Comparison of ENCODE assay signal across 10 cellular contexts in the genomic region with DNA sequence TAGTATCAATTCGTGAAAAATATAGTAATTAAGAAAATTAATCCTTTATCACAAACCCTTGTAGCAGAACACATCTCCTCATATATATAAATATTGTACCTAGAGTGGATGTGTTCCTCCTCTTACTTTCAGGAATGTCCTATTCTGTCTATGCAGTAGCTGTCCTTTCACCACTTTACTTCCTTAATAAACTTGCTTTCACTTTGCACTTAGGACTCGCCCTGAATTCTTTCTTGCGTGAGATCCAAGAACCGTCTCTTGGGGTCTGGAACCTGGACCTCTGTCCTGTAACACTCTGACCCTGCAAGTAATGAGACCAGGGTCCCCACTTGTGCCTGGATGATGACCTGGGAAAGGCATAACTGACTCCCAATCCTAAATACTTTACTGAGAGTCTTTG.
DNase-seq lines count a peak whose midpoint lies in the region; ATAC-seq and TF ChIP-seq lines count a peak whose summit lies in the region.
"Had no signal": no experiment of that assay in that cellular context is flagged by ENCODE, and none has a peak within 500 bp of the region (broad histone marks: within the 10 kb centered on the region; RNA-seq: fewer than 3 reads in every experiment).

No MANE protein-coding gene starts in this region.

- CTCF ChIA-PET in activated naive CD4-positive, alpha-beta T cell treated with anti-CD3 and anti-CD28 coated beads for 36 hours (lab: Charles Lee): no interaction called here

- ATAC-seq in HG03469 (IDR thresholded peaks at IDR 0.05; ENCODE audit: unreplicated experiment) (no peak), HG03460 (IDR thresholded peaks at IDR 0.05; ENCODE audit: unreplicated experiment) (no peak)
- ATAC-seq: activated naive CD4-positive, alpha-beta T cell treated with anti-CD3 and anti-CD28 coated beads, Interleukin-2, amount 50 U/mL, for 72 hours had no signal

- no peak overlapping the region for H3K27ac Mint-ChIP-seq in activated naive CD4-positive, alpha-beta T cell treated with anti-CD3 and anti-CD28 coated beads, Interleukin-2, amount 50 U/mL, for 24 hours
- no peak overlapping the region for H3K27ac Mint-ChIP-seq in activated naive CD4-positive, alpha-beta T cell treated with anti-CD3 and anti-CD28 coated beads for 36 hours
- H3K27ac Mint-ChIP-seq: activated naive CD4-positive, alpha-beta T cell treated with anti-CD3 and anti-CD28 coated beads, Interleukin-2, amount 50 U/mL, for 72 hours had no signal

- H3K4me1 Mint-ChIP-seq in activated naive CD4-positive, alpha-beta T cell treated with anti-CD3 and anti-CD28 coated beads, Interleukin-2, amount 50 U/mL, for 24 hours: peaks cover 51% of the 10 kb centered on the region
- peaks cover 50% of the 10 kb centered on the region for H3K4me1 Mint-ChIP-seq in activated naive CD4-positive, alpha-beta T cell treated with anti-CD3 and anti-CD28 coated beads for 36 hours (ENCODE audit: low read depth)

- H3K27me3 ChIP-seq in mucosa of rectum (ENCODE audit: control insufficient read depth in 2 of 2, insufficient read depth in 2 of 2, low read length in 2 of 2) (no peaks in the 10 kb centered on the region), transverse colon (no peaks in the 10 kb centered on the region)

- H3K27ac ChIP-seq in mucosa of rectum (ENCODE audit: low read depth in 2 of 2, low read length in 2 of 2) (peak overlapping the region in 1 of 2 donors; percentile 39), transverse colon (peak overlapping the region; percentile 20 to 73 (median 61))

- intact Hi-C loops in activated naive CD4-positive, alpha-beta T cell treated with anti-CD3 and anti-CD28 coated beads for 36 hours (cut with micrococcal nuclease): no loop called here
- intact Hi-C loops in transverse colon (cut with DNase I; ENCODE audit: low total_unique reads): no loop called here

- TF ChIP-seq CTCF in epithelial cell of proximal tubule (conservative IDR thresholded peaks at IDR 0.05; ENCODE audit: low read depth, low read length) (no peak), transverse colon (IDR thresholded peaks at IDR 0.05) (no peak)

- peaks cover 5% of the 10 kb centered on the region for H3K36me3 Mint-ChIP-seq in activated naive CD4-positive, alpha-beta T cell treated with anti-CD3 and anti-CD28 coated beads, Interleukin-2, amount 50 U/mL, for 24 hours
- no peaks in the 10 kb centered on the region for H3K36me3 Mint-ChIP-seq in activated naive CD4-positive, alpha-beta T cell treated with anti-CD3 and anti-CD28 coated beads for 36 hours (ENCODE audit: low read depth)

- H3K4me1 ChIP-seq in mucosa of rectum (ENCODE audit: control insufficient read depth in 2 of 2, insufficient read depth in 2 of 2, low read length in 2 of 2): peaks cover 2 to 3% of the 10 kb centered on the region in 2 donors
- peaks cover 0 to 55% (median 29%) of the 10 kb centered on the region in 4 donors for H3K4me1 ChIP-seq in transverse colon

- TF ChIP-seq EP300 in transverse colon (IDR thresholded peaks at IDR 0.05; ENCODE audit: low read depth): no peak

- 18 to 23% methylated on average over 4 of the region's 4 CpGs for WGBS in transverse colon (ENCODE audit: low coverage in 1 of 2), 2 donors

- in situ Hi-C loops in transverse colon (cut with MboI; ENCODE audit: low pct_ligation_motif_present in 1 of 4, low pct_unique_long_range_greater_than_20kb in 1 of 4, low sequenced_read_pairs in 3 of 4): no loop called here

- H3K9me3 ChIP-seq in mucosa of rectum (ENCODE audit: control insufficient read depth in 2 of 2, low read length in 2 of 2) (no peaks in the 10 kb centered on the region), transverse colon (no peaks in the 10 kb centered on the region)

- TF ChIP-seq POLR2A in transverse colon (IDR thresholded peaks at IDR 0.05): no peak

- no peaks in the 10 kb centered on the region for H3K27me3 Mint-ChIP-seq in activated naive CD4-positive, alpha-beta T cell treated with anti-CD3 and anti-CD28 coated beads, Interleukin-2, amount 50 U/mL, for 24 hours
- no peaks in the 10 kb centered on the region for H3K27me3 Mint-ChIP-seq in activated naive CD4-positive, alpha-beta T cell treated with anti-CD3 and anti-CD28 coated beads for 36 hours (ENCODE audit: low read depth)

- H3K36me3 ChIP-seq in mucosa of rectum (ENCODE audit: control insufficient read depth in 2 of 2, insufficient read depth in 2 of 2, low read length in 2 of 2) (no peaks in the 10 kb centered on the region), transverse colon (no peaks in the 10 kb centered on the region)

- H3K4me3 ChIP-seq in epithelial cell of proximal tubule (ENCODE audit: low read depth, low read length) (peak overlapping the region; percentile 40), mucosa of rectum (ENCODE audit: low read length in 2 of 2) (peak overlapping the region; percentile 59 to 62), transverse colon (peak overlapping the region in 3 of 4 donors; percentile 9 to 38 (median 26))

- DNase-seq in activated naive CD4-positive, alpha-beta T cell treated with anti-CD3 and anti-CD28 coated beads for 36 hours: no peak
- DNase-seq in epithelial cell of proximal tubule (ENCODE audit: low read depth) (no peak), transverse colon (no peak), NCI-H524 (lab: John Stamatoyannopoulos, UW) (no peak)
- DNase-seq: NCI-H1048 had no signal

- peak overlapping the region; percentile 26 for H3K4me3 Mint-ChIP-seq in activated naive CD4-positive, alpha-beta T cell treated with anti-CD3 and anti-CD28 coated beads, Interleukin-2, amount 50 U/mL, for 24 hours
- no peak overlapping the region for H3K4me3 Mint-ChIP-seq in activated naive CD4-positive, alpha-beta T cell treated with anti-CD3 and anti-CD28 coated beads for 36 hours

- peak overlapping the region in 1 of 2 donors; percentile 38 for H3K9ac ChIP-seq in mucosa of rectum (ENCODE audit: low read depth in 1 of 2, low read length in 2 of 2)

- H3K9me3 Mint-ChIP-seq in activated naive CD4-positive, alpha-beta T cell treated with anti-CD3 and anti-CD28 coated beads, Interleukin-2, amount 50 U/mL, for 24 hours: no peaks in the 10 kb centered on the region
- H3K9me3 Mint-ChIP-seq in activated naive CD4-positive, alpha-beta T cell treated with anti-CD3 and anti-CD28 coated beads for 36 hours: no peaks in the 10 kb centered on the region
- H3K9me3 Mint-ChIP-seq: activated naive CD4-positive, alpha-beta T cell treated with anti-CD3 and anti-CD28 coated beads, Interleukin-2, amount 50 U/mL, for 72 hours had no signal
